In genomic region chr21:43367859-43368258, GRCh38 we compare ENCODE assay signal across 1 cellular context.
TF ChIP-seq lines count a peak whose summit lies in the region.

No MANE protein-coding gene starts in this region.

TF ChIP-seq in HepG2, 621 proteins besides CTCF, POLR2A, EP300 and RAD21:
- TF ChIP-seq ZNF263 (CRISPR knock-in tag; IDR thresholded peaks at IDR 0.05) (peak; percentile 84), DBP (CRISPR knock-in tag; IDR thresholded peaks at IDR 0.05; ENCODE audit: not compliant biosample characterization) (no peak)
